ENCODE assay signal across 8 cellular contexts in the genomic region with DNA sequence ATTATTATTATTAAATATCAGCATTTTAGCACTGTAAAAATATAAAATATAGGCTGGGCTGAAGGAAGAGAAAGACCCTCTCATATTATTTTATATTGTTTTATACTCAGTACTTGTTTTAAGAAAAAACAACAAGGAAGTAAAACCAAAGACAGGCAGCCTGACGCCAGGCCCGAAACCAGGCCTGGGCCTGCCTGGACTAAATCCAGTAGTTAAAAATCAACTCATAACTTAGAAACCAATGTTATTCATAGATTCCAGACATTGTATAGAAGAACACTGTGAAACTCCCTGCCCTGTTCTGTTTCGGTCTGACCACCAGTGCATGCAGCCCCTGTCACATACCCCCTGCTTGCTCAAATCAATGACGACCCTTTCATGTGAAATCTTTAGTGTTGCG.
DNase-seq lines count a peak whose midpoint lies in the region; ATAC-seq, FAIRE-seq and TF ChIP-seq lines count a peak whose summit lies in the region.
"Not testable (repeated sequence)": the region's sequence is repeated elsewhere in the genome, so short reads cannot be mapped to it uniquely, and the experiment has no call there.

No MANE protein-coding gene starts in this region.

- CTCF ChIA-PET in Calu3 (lab: Charles Lee); WTC11 (lab: Charles Lee): not testable (repeated sequence)
- CTCF ChIA-PET in H1 (lab: Charles Lee; ENCODE audit: partially characterized antibody): interaction anchor here (0.8 kb wide), 1 partner anchor 9 kb away, joined by 4 read pairs; no protein-coding TSS in a partner anchor

- not testable (repeated sequence) for H4K8ac ChIP-seq in H1 (ENCODE audit: extremely low read depth, insufficient read depth, low read length)

- BruUV-seq in Calu3 (replicated peaks; lab: Mats Ljungman, UMichigan): not testable (repeated sequence)

- peak; percentile 35 for DNase-seq in Calu3
- DNase-seq in WTC11 (ENCODE audit: low spot score); H1 (ENCODE audit: low read depth in 1 of 2, low spot score in 2 of 2); neural crest cell (ENCODE audit: low read depth, low spot score); progenitor cell of endocrine pancreas (ENCODE audit: low spot score, unreplicated experiment): not testable (repeated sequence)
- peak; percentile 60 for DNase-seq in glomerular visceral epithelial cell (ENCODE audit: extremely low spot score)

- not testable (repeated sequence) for H2BK120ac ChIP-seq in H1 (replicated peaks; ENCODE audit: low read depth, low read length)

- H3K79me1 ChIP-seq in H1 (ENCODE audit: low read depth, low read length): not testable (repeated sequence)

- peak overlapping the region; percentile 85 for H3K27ac Mint-ChIP-seq in Calu3 (ENCODE audit: unreplicated experiment)
- peak overlapping the region; percentile 91 for H3K27ac Mint-ChIP-seq in WTC11
- H3K27ac Mint-ChIP-seq in neural crest cell (ENCODE audit: unreplicated experiment): peak overlapping the region; percentile 24
- H3K27ac Mint-ChIP-seq in progenitor cell of endocrine pancreas: peak overlapping the region; percentile 91

- H2BK15ac ChIP-seq in H1 (ENCODE audit: low read length): not testable (repeated sequence)

- H3K4me2 ChIP-seq in H1 (ENCODE audit: insufficient read depth in 1 of 2, low read depth in 2 of 2, low read length in 2 of 2): not testable (repeated sequence)

- 0 out of 2 replicates have a peak overlapping the region, but pooled peaks have one; percentile 66 for H3K27ac ChIP-seq in HUES6 (ENCODE audit: low read depth, low read length)
- not testable (repeated sequence) for H3K27ac ChIP-seq in H1 (ENCODE audit: low read depth, low read length)
- peak overlapping the region; percentile 83 for H3K27ac ChIP-seq in mesodermal cell (ENCODE audit: low read depth, low read length, severe bottlenecking)

- H3K9me3 Mint-ChIP-seq in Calu3 (ENCODE audit: low read depth, unreplicated experiment); neural crest cell; progenitor cell of endocrine pancreas (ENCODE audit: low read depth): not testable (repeated sequence)
- H3K9me3 Mint-ChIP-seq in WTC11: peaks cover 10% of the 10 kb centered on the region

- not testable (repeated sequence) for H3K27me3 ChIP-seq in HUES6 (ENCODE audit: control insufficient read depth, insufficient read depth, low read length); H1 (replicated peaks in 1 of 4; ENCODE audit: control insufficient read depth in 3 of 4, extremely low read depth in 1 of 4, insufficient read depth in 3 of 4, low read length in 3 of 4)

- H2BK5ac ChIP-seq in H1 (ENCODE audit: low read depth, low read length): not testable (repeated sequence)

- not testable (repeated sequence) for ATAC-seq in WTC11

- not testable (repeated sequence) for H3K36me3 ChIP-seq in HUES6 (ENCODE audit: control insufficient read depth, insufficient read depth, low read length); H1 (ENCODE audit: control insufficient read depth in 2 of 4, insufficient read depth in 4 of 4, low read length in 3 of 4); mesodermal cell (ENCODE audit: control insufficient read depth, insufficient read depth, low read length)

- H3K27me3 Mint-ChIP-seq in Calu3 (ENCODE audit: unreplicated experiment); WTC11 (ENCODE audit: low read depth); neural crest cell (ENCODE audit: low read depth); progenitor cell of endocrine pancreas: not testable (repeated sequence)

- not testable (repeated sequence) for H4K5ac ChIP-seq in H1 (ENCODE audit: insufficient read length, low read depth, low read length)

- TF ChIP-seq CTCF in Calu3 (IDR thresholded peaks at IDR 0.05; ENCODE audit: unreplicated experiment); WTC11 (IDR thresholded peaks at IDR 0.05); H1 (IDR thresholded peaks at IDR 0.05; ENCODE audit: control extremely low read depth in 1 of 3, insufficient read depth in 1 of 3, low read depth in 1 of 3, low read length in 3 of 3); neural crest cell (conservative IDR thresholded peaks at IDR 0.05); progenitor cell of endocrine pancreas (IDR thresholded peaks at IDR 0.05; ENCODE audit: unreplicated experiment): not testable (repeated sequence)

- not testable (repeated sequence) for H3K18ac ChIP-seq in H1 (ENCODE audit: extremely low read depth, low read length)

- not testable (repeated sequence) for H3K4ac ChIP-seq in H1 (replicated peaks; ENCODE audit: insufficient read length, low read depth, low read length)

- H4K20me1 ChIP-seq in H1 (replicated peaks in 1 of 2; ENCODE audit: control insufficient read depth in 1 of 2, insufficient read depth in 2 of 2, low read length in 2 of 2): not testable (repeated sequence)

- H3K23ac ChIP-seq in H1 (ENCODE audit: insufficient read length): not testable (repeated sequence)

- H3K23me2 ChIP-seq in H1 (ENCODE audit: low read depth, low read length): not testable (repeated sequence)

- not testable (repeated sequence) for H3K4me3 ChIP-seq in HUES6 (ENCODE audit: low read depth, low read length); H1 (ENCODE audit: extremely low read depth in 1 of 4, insufficient read depth in 2 of 4, low read depth in 3 of 4, low read length in 4 of 4); mesodermal cell (ENCODE audit: extremely low read depth, insufficient read depth, low read length, poor library complexity, severe bottlenecking)

- WGBS in H1 (ENCODE audit: extremely low coverage in 1 of 2, insufficient coverage in 1 of 2, insufficient read length in 1 of 2, insufficient replicate concordance in 2 of 2, low coverage in 1 of 2, low lambda C conversion rate in 2 of 2, missing lambda C conversion rate in 1 of 2), 2 experiments: 93% methylated on average over 4 of the region's 5 CpGs; no CpG with 5 or more reads in 1 of the 2 experiments
- no CpG with 5 or more reads among the region's 5 CpGs for WGBS in mesodermal cell (ENCODE audit: insufficient coverage in 2 of 2), 2 experiments

- not testable (repeated sequence) for H4K91ac ChIP-seq in H1 (replicated peaks; ENCODE audit: insufficient read length, low read length)

- not testable (repeated sequence) for H3K56ac ChIP-seq in H1 (replicated peaks; ENCODE audit: insufficient read length, low read depth, low read length)

- not testable (repeated sequence) for H3K14ac ChIP-seq in H1 (ENCODE audit: insufficient read length)

- not testable (repeated sequence) for H3K9ac ChIP-seq in HUES6 (ENCODE audit: low read length); H1 (replicated peaks in 1 of 4; ENCODE audit: extremely low read depth in 1 of 4, low read depth in 3 of 4, low read length in 3 of 4)

- H3K36me3 Mint-ChIP-seq in Calu3 (ENCODE audit: insufficient read depth, unreplicated experiment); WTC11; neural crest cell (ENCODE audit: low read depth); progenitor cell of endocrine pancreas (ENCODE audit: insufficient read depth): not testable (repeated sequence)

- FAIRE-seq in H1 (lab: Jason Lieb, UNC): not testable (repeated sequence)

- not testable (repeated sequence) for H3K9me3 ChIP-seq in HUES6 (ENCODE audit: control insufficient read depth, insufficient read depth, low read depth, low read length); H1 (ENCODE audit: insufficient read depth in 2 of 2, low read depth in 1 of 2, low read length in 1 of 2); mesodermal cell (ENCODE audit: control insufficient read depth, low read length)

- H2AK5ac ChIP-seq in H1 (ENCODE audit: low read depth, low read length): not testable (repeated sequence)

- not testable (repeated sequence) for H2BK12ac ChIP-seq in H1 (ENCODE audit: low read depth, low read length)

- peak overlapping the region; percentile 50 for H3K4me3 Mint-ChIP-seq in Calu3 (ENCODE audit: low read depth, unreplicated experiment)
- H3K4me3 Mint-ChIP-seq in WTC11; progenitor cell of endocrine pancreas (ENCODE audit: low read depth): not testable (repeated sequence)
- H3K4me3 Mint-ChIP-seq in neural crest cell: peak overlapping the region; percentile 35

- H2AFZ ChIP-seq in H1 (ENCODE audit: low read length): not testable (repeated sequence)

- not testable (repeated sequence) for TF ChIP-seq POLR2A in H1 (IDR thresholded peaks at IDR 0.05; ENCODE audit: control extremely low read depth in 1 of 2, low read depth in 2 of 2, low read length in 2 of 2)

- not testable (repeated sequence) for TF ChIP-seq RAD21 in H1 (IDR thresholded peaks at IDR 0.05 in 1 of 2, conservative IDR thresholded peaks at IDR 0.05 in 1 of 2; ENCODE audit: low read depth in 2 of 2, low read length in 2 of 2)

- peaks cover 43% of the 10 kb centered on the region for H3K4me1 ChIP-seq in HUES6 (ENCODE audit: control insufficient read depth, insufficient read depth, low read length)
- H3K4me1 ChIP-seq in H1 (replicated peaks in 1 of 4; ENCODE audit: control insufficient read depth in 3 of 4, insufficient read depth in 4 of 4, low read length in 3 of 4): peaks cover 0 to 13% (median 6%) of the 10 kb centered on the region in 4 experiments; a peak in 4 of 7 replicates
- H3K4me1 ChIP-seq in mesodermal cell (ENCODE audit: control insufficient read depth, insufficient read depth, low read length, poor library complexity, severe bottlenecking): peaks cover 11% of the 10 kb centered on the region

- intact Hi-C loops in Calu3 (cut with micrococcal nuclease; ENCODE audit: unreplicated experiment): not testable (repeated sequence)

- H3K79me2 ChIP-seq in H1 (ENCODE audit: control insufficient read depth in 1 of 2, insufficient read depth in 2 of 2, low read length in 2 of 2): not testable (repeated sequence)

- POLR2A ChIA-PET in WTC11 (lab: Charles Lee); H1 (lab: Charles Lee; ENCODE audit: partially characterized antibody): not testable (repeated sequence)

- TF ChIP-seq EP300 in H1 (IDR thresholded peaks at IDR 0.05; ENCODE audit: borderline replicate concordance in 1 of 2, low read depth in 2 of 2, low read length in 2 of 2): not testable (repeated sequence)

- H3K4me1 Mint-ChIP-seq in Calu3 (ENCODE audit: low read depth, unreplicated experiment) (peaks cover 30% of the 10 kb centered on the region), WTC11 (peaks cover 46% of the 10 kb centered on the region), neural crest cell (peaks cover 36% of the 10 kb centered on the region), progenitor cell of endocrine pancreas (ENCODE audit: low read depth) (peaks cover 30% of the 10 kb centered on the region)

- peak overlapping the region; percentile 89; the same call in 1 of the 2 replicates for H2BK20ac ChIP-seq in H1 (ENCODE audit: low read length)

Comparison
In these comparisons a context has a peak if more than half of its experiments do, and no peak if none do; other contexts are left out.
1. H3K27ac Mint-ChIP-seq: peak in every context shown above with its lines; median percentile 91 in WTC11; 91 in progenitor cell of endocrine pancreas; 85 in Calu3; 24 in neural crest cell.